In genomic region chr4:173254646-173255045, GRCh38 we compare ENCODE assay signal across 20 cellular contexts.
DNase-seq lines count a peak whose midpoint lies in the region; ATAC-seq and TF ChIP-seq lines count a peak whose summit lies in the region.
"Had no signal": no experiment of that assay in that cellular context is flagged by ENCODE, and none has a peak within 500 bp of the region (broad histone marks: within the 10 kb centered on the region; RNA-seq: fewer than 3 reads in every experiment).

No MANE protein-coding gene starts in this region.

- H3K36me3 Mint-ChIP-seq in progenitor cell of endocrine pancreas (ENCODE audit: insufficient read depth), result peaks cover 4% of the 10 kb centered on the region

- no peaks in the 10 kb centered on the region for H3K27me3 Mint-ChIP-seq in progenitor cell of endocrine pancreas

- no peaks in the 10 kb centered on the region for H3K9me3 Mint-ChIP-seq in progenitor cell of endocrine pancreas (ENCODE audit: low read depth)
- H3K9me3 Mint-ChIP-seq: CD8-positive, alpha-beta T cell; T-helper 1 cell treated with Interleukin-12 subunit alpha and Interleukin-12 subunit beta and Interleukin-4 antibody, amounts not matched to agents 30 μg/mL and 1 μg/mL, for 36 hours had no signal

- intact Hi-C loops in Panc1 (cut with micrococcal nuclease; ENCODE audit: unreplicated experiment) (loop anchor here (5.0 kb wide), 4 partner anchors 37 to 227 kb away; no protein-coding TSS in a partner anchor), left cardiac atrium (cut with DNase I) (loop anchor here (5.0 to 10.0 kb wide), 2 partner anchors 80 to 242 kb away; no protein-coding TSS in a partner anchor)

- BruUV-seq in Panc1 (replicated peaks; lab: Mats Ljungman, UMichigan), result no TSS peak

- POLR2A ChIA-PET in Panc1 (lab: Charles Lee), result no interaction called here

- H3K4me3 ChIP-seq in GM06990 (replicated peaks; ENCODE audit: low read depth, low read length), result no peak overlapping the region
- no peak overlapping the region for H3K4me3 ChIP-seq in Panc1 (ENCODE audit: low read depth in 2 of 2, low read length in 2 of 2)
- H3K4me3 ChIP-seq: A549, SJCRH30 had no signal

- H3K4me3 Mint-ChIP-seq in progenitor cell of endocrine pancreas (ENCODE audit: low read depth), result no peak overlapping the region
- H3K4me3 Mint-ChIP-seq: CD8-positive, alpha-beta T cell; T-helper 1 cell treated with Interleukin-12 subunit alpha and Interleukin-12 subunit beta and Interleukin-4 antibody, amounts not matched to agents 30 μg/mL and 1 μg/mL, for 36 hours had no signal

- peak; percentile 29 for ATAC-seq in GM19372 (IDR thresholded peaks at IDR 0.05; ENCODE audit: low read depth, unreplicated experiment)
- ATAC-seq in HG02885 (IDR thresholded peaks at IDR 0.05; ENCODE audit: poor library complexity, unreplicated experiment), result peak; percentile 17
- no peak for ATAC-seq in Panc1
- ATAC-seq in GM19035 (IDR thresholded peaks at IDR 0.05; ENCODE audit: unreplicated experiment), result no peak
- ATAC-seq in left cardiac atrium, result no peak
- ATAC-seq: A549; CD8-positive, alpha-beta T cell had no signal

- H3K4me1 ChIP-seq in Panc1 (ENCODE audit: control insufficient read depth, insufficient read depth, low read length), result peaks cover 81% of the 10 kb centered on the region

- peaks cover 4% of the 10 kb centered on the region for H3K4me1 Mint-ChIP-seq in progenitor cell of endocrine pancreas (ENCODE audit: low read depth)

- H3K9me3 ChIP-seq in Panc1 (ENCODE audit: control insufficient read depth, insufficient read depth, low read depth, low read length), result no peaks in the 10 kb centered on the region
- H3K9me3 ChIP-seq: A549 had no signal

- TF ChIP-seq CTCF in GM06990 (IDR thresholded peaks at IDR 0.05; ENCODE audit: insufficient read depth, low read length, poor library complexity, severe bottlenecking) (no peak), Panc1 (IDR thresholded peaks at IDR 0.05) (no peak), progenitor cell of endocrine pancreas (IDR thresholded peaks at IDR 0.05; ENCODE audit: unreplicated experiment) (no peak)

- in situ Hi-C loops in Panc1 (cut with HindIII; ENCODE audit: low pct_unique_long_range_greater_than_20kb, low sequenced_read_pairs), result loop anchor here (25.0 kb wide), 1 partner anchor 92 kb away; the partner anchor contains the start of gene GALNT7

- H3K36me3 ChIP-seq in GM06990 (ENCODE audit: control insufficient read depth, insufficient read depth, low read length) (peaks cover 1% of the 10 kb centered on the region; the same call in 1 of the 2 replicates), Panc1 (ENCODE audit: control insufficient read depth, insufficient read depth, low read length) (peaks cover 4% of the 10 kb centered on the region; the same call in 1 of the 2 replicates)
- H3K36me3 ChIP-seq: SJCRH30 had no signal

- peak overlapping the region; percentile 98 for H3K27ac ChIP-seq in Panc1 (ENCODE audit: low read length)
- H3K27ac ChIP-seq: A549, HL-60, SJCRH30 had no signal

- CTCF ChIA-PET in Panc1 (lab: Charles Lee), result no interaction called here

- DNase-seq in GM06990 (ENCODE audit: extremely low read depth, insufficient read length) (peak; percentile 17), Panc1 (ENCODE audit: low read depth, low spot score) (no peak), progenitor cell of endocrine pancreas (ENCODE audit: low spot score, unreplicated experiment) (no peak), left cardiac atrium (no peak), medulla oblongata (ENCODE audit: extremely low spot score) (no peak)
- DNase-seq: Calu3; CD8-positive, alpha-beta T cell; DMS53; NCI-H1092; NCI-H1436 treated with DMSO at 0.1 percent for 48 hours; NCI-H2029; NCI-H2171; NCI-H526; SJCRH30 had no signal

- no peaks in the 10 kb centered on the region for H3K27me3 ChIP-seq in GM06990 (replicated peaks; ENCODE audit: control insufficient read depth, insufficient read depth, low read length)
- no peaks in the 10 kb centered on the region for H3K27me3 ChIP-seq in Panc1 (ENCODE audit: control insufficient read depth, insufficient read depth, low read length)
- H3K27me3 ChIP-seq: SJCRH30 had no signal

- H3K27ac Mint-ChIP-seq in progenitor cell of endocrine pancreas, result no peak overlapping the region
- H3K27ac Mint-ChIP-seq: CD8-positive, alpha-beta T cell; T-helper 1 cell treated with Interleukin-12 subunit alpha and Interleukin-12 subunit beta and Interleukin-4 antibody, amounts not matched to agents 30 μg/mL and 1 μg/mL, for 36 hours had no signal

Comparison
In these comparisons a context has a peak if more than half of its experiments do, and no peak if none do; other contexts are left out.
1. ATAC-seq: peak in GM19372 (single experiment) and HG02885 (single experiment); none in Panc1 (single experiment), GM19035 (single experiment) and left cardiac atrium (0 of 2).